Comparison of ENCODE assay signal across 9 cellular contexts in the genomic region with DNA sequence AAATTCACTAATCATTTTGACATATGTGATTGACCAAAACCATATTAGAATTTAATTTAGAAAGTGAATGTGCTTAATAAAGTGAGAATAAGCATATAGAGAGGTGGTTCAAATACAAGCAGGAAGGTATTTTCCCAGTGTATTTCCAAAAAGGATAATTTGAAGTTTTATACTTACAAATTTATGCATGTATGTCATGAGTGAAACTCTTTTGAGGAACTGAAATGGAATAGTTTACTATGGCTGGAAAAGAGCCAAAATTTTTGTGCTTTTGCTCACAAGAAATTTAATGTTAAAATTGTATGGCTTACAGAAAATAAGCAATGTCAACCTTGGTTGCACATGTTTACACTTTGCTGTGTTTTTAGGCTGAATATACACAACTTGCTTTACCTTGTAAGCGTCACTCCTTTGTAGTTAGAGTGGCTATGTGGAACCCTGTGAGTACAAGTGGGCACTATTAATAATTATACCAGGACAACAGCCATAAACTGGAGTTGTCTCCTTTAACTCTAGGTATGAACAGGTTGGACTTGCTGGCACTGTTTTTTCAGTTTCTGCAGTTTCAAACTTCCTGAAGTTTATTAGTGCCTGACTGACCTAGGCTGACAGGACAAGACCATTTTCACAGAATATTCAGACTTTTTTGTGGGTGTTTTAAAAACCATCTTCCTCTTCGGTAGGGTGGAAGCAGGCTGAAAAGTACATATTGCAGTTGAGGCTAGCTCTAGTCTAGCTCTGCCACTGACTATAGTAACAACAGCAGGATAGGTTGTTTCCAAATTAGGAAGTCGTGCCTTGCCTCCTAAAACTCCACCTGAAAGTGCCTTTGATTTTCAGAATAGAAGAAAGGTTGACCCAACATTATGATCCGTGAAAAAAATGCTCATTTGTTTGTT. TPM values are rescaled to one million over a fixed set of nuclear protein-coding genes. Genes with fewer than 3 reads are reported as not detected.
DNase-seq lines count a peak whose midpoint lies in the region; ATAC-seq and TF ChIP-seq lines count a peak whose summit lies in the region.
"Had no signal": no experiment of that assay in that cellular context is flagged by ENCODE, and none has a peak within 500 bp of the region (broad histone marks: within the 10 kb centered on the region; RNA-seq: fewer than 3 reads in every experiment).

No MANE protein-coding gene starts in this region.

- peak; percentile 52 for ATAC-seq in GM21723 (IDR thresholded peaks at IDR 0.05; ENCODE audit: unreplicated experiment)
- ATAC-seq in Panc1: peak; percentile 59
- ATAC-seq in left lung: peak; percentile 73
- ATAC-seq in HG03135 (IDR thresholded peaks at IDR 0.05; ENCODE audit: unreplicated experiment): no peak

- no peaks in the 10 kb centered on the region for H3K27me3 ChIP-seq in Panc1 (ENCODE audit: control insufficient read depth, insufficient read depth, low read length)
- H3K27me3 ChIP-seq in left lung: peaks cover 0 to 33% of the 10 kb centered on the region in 2 donors
- H3K27me3 ChIP-seq in A673 (replicated peaks; ENCODE audit: insufficient read depth, low read depth, low read length, poor library complexity): no peaks in the 10 kb centered on the region

- intact Hi-C loops in Panc1 (cut with micrococcal nuclease; ENCODE audit: unreplicated experiment): no loop called here
- intact Hi-C loops in left lung (cut with DNase I): no loop called here
- intact Hi-C loops in A673 (cut with micrococcal nuclease; ENCODE audit: unreplicated experiment): no loop called here

- H3K4me3 ChIP-seq in GM08714 (ENCODE audit: low read length) (peak overlapping the region; percentile 62), Panc1 (ENCODE audit: low read depth in 2 of 2, low read length in 2 of 2) (no peak overlapping the region), left lung (no peak overlapping the region), A673 (ENCODE audit: low read depth, low read length, poor library complexity, severe bottlenecking) (no peak overlapping the region)

- POLR2A ChIA-PET in Panc1 (lab: Charles Lee) (interaction anchor here (0.5 kb wide), 1 partner anchor 20 kb away, joined by 4 read pairs; no protein-coding TSS in a partner anchor), A673 (lab: Charles Lee; ENCODE audit: low non-redundant PET) (no interaction called here)

- CTCF ChIA-PET in Panc1 (lab: Charles Lee) (no interaction called here), A673 (lab: Charles Lee) (no interaction called here)

- TF ChIP-seq CTCF in Panc1 (IDR thresholded peaks at IDR 0.05): no peak
- no peak for TF ChIP-seq CTCF in left lung (IDR thresholded peaks at IDR 0.05)
- TF ChIP-seq CTCF in A673 (conservative IDR thresholded peaks at IDR 0.05; ENCODE audit: low read depth, low read length): no peak

- H3K36me3 ChIP-seq in Panc1 (ENCODE audit: control insufficient read depth, insufficient read depth, low read length): no peaks in the 10 kb centered on the region; the same call in 1 of the 2 replicates
- H3K36me3 ChIP-seq in left lung: no peaks in the 10 kb centered on the region
- no peaks in the 10 kb centered on the region for H3K36me3 ChIP-seq in A673 (ENCODE audit: insufficient read depth, low read length, poor library complexity, severe bottlenecking)

- peak overlapping the region; percentile 52; the same call in 1 of the 2 replicates for H3K27ac ChIP-seq in Panc1 (ENCODE audit: low read length)
- peak overlapping the region; percentile 46 to 58 for H3K27ac ChIP-seq in left lung
- no peak overlapping the region for H3K27ac ChIP-seq in A673 (ENCODE audit: low read depth, low read length, poor library complexity, severe bottlenecking)

- H3K9me3 ChIP-seq in Panc1 (ENCODE audit: control insufficient read depth, insufficient read depth, low read depth, low read length) (no peaks in the 10 kb centered on the region), left lung (no peaks in the 10 kb centered on the region), A673 (ENCODE audit: low read depth, low read length, poor library complexity, severe bottlenecking) (no peaks in the 10 kb centered on the region)

- H3K4me1 ChIP-seq in Panc1 (ENCODE audit: control insufficient read depth, insufficient read depth, low read length): peaks cover 56% of the 10 kb centered on the region
- peaks cover 4 to 57% of the 10 kb centered on the region in 2 donors for H3K4me1 ChIP-seq in left lung
- peaks cover 13% of the 10 kb centered on the region for H3K4me1 ChIP-seq in A673 (ENCODE audit: insufficient read depth, low read length, poor library complexity, severe bottlenecking)

- in situ Hi-C loops in Panc1 (cut with HindIII; ENCODE audit: low pct_unique_long_range_greater_than_20kb, low sequenced_read_pairs): no loop called here

- no TSS peak for BruUV-seq in Panc1 (replicated peaks; lab: Mats Ljungman, UMichigan)
- BruUV-seq in A673 (replicated peaks; lab: Mats Ljungman, UMichigan): no TSS peak

- DNase-seq in Panc1 (ENCODE audit: low read depth, low spot score) (no peak), left lung (no peak), epidermal melanocyte (ENCODE audit: insufficient read length, low spot score) (no peak), NCI-H1417 treated with DMSO at 0.1 percent for 48 hours (lab: John Stamatoyannopoulos, UW) (no peak), A673 (ENCODE audit: low spot score) (no peak)
- DNase-seq: NCI-H1436 treated with DMSO at 0.1 percent for 48 hours had no signal

RNA-seq across cellular contexts. Expression of a gene that starts 6.0 kb away (rescaled TPM):
- total RNA-seq in Panc1 (2021; ENCODE audit: unreplicated experiment) (143 TPM), left lung (100 to 1,000 TPM; 137 to 149 TPM), A673 (2021) (107 and 114 TPM in 2 replicates)
- polyA plus RNA-seq in Panc1 (2012; ENCODE audit: insufficient read length): 104 TPM
